11 cellular contexts compared by ENCODE assay signal in the genomic region with DNA sequence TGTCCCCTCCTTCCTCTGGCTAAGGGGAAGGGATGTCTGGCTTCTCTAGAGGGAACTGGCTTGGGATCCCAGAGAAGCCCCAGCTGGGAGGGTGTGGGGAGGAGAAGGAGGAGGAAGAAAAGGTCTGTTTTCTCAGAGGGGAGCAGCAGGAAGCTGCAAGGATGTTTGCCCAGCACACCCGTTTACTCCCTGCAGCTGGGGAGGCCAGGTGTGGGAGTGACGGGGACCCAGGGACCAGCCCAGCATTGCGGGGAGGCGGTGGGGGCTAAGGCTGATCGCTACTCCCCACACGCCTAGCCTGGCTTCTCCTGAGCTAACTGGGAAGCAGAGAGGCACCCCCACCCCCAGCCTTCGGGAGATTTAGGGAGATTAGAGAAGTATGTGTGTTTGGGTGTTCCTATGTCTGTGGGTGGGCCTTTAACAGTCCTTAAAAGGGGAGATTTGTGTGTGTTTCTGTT. TPM values are rescaled to one million over a fixed set of nuclear protein-coding genes. Genes with fewer than 3 reads are reported as not detected.
A peak's percentile ranks its signal among the peaks of the same experiment; 100 is the strongest.
DNase-seq lines count a peak whose midpoint lies in the region; ATAC-seq and TF ChIP-seq lines count a peak whose summit lies in the region.
"Had no signal": no experiment of that assay in that cellular context is flagged by ENCODE, and none has a peak within 500 bp of the region (broad histone marks: within the 10 kb centered on the region; RNA-seq: fewer than 3 reads in every experiment).

No MANE protein-coding gene starts in this region.

- no peaks in the 10 kb centered on the region for H3K9me3 Mint-ChIP-seq in type B pancreatic cell
- no peaks in the 10 kb centered on the region for H3K9me3 Mint-ChIP-seq in activated T-helper 1 cell treated with anti-CD3 and anti-CD28 coated beads, Interleukin-12 subunit alpha, Interleukin-12 subunit beta, Interleukin-2, Interleukin-4 antibody, amounts not matched to agents 30 ng/mL and 10 ng/mL and 1 ng/mL, durations not matched to agents 14 hours and 24 hours and 36 hours
- H3K9me3 Mint-ChIP-seq: activated naive CD4-positive, alpha-beta T cell treated with anti-CD3 and anti-CD28 coated beads, Interleukin-2, amount 50 U/mL, for 24 hours had no signal

- no peak for ATAC-seq in Right ventricle myocardium inferior
- ATAC-seq in left colon, result peak; percentile 73
- ATAC-seq in GM18867 (IDR thresholded peaks at IDR 0.05; ENCODE audit: unreplicated experiment), result no peak
- ATAC-seq: activated CD4-positive, alpha-beta T cell treated with anti-CD3 and anti-CD28 coated beads for 36 hours had no signal

- no peaks in the 10 kb centered on the region for H3K27me3 ChIP-seq in cardiac muscle cell

- H3K4me3 ChIP-seq in cardiac muscle cell (no peak overlapping the region), astrocyte of the cerebellum (ENCODE audit: low read depth, low read length) (peak overlapping the region; percentile 96)

- no peaks in the 10 kb centered on the region for H3K9me3 ChIP-seq in cardiac muscle cell (ENCODE audit: low read depth)

- peak overlapping the region; percentile 3 for H3K4me3 Mint-ChIP-seq in type B pancreatic cell
- no peak overlapping the region for H3K4me3 Mint-ChIP-seq in activated T-helper 1 cell treated with anti-CD3 and anti-CD28 coated beads, Interleukin-12 subunit alpha, Interleukin-12 subunit beta, Interleukin-2, Interleukin-4 antibody, amounts not matched to agents 30 ng/mL and 10 ng/mL and 1 ng/mL, durations not matched to agents 14 hours and 24 hours and 36 hours
- H3K4me3 Mint-ChIP-seq: activated CD4-positive, alpha-beta T cell treated with anti-CD3 and anti-CD28 coated beads for 36 hours; activated naive CD4-positive, alpha-beta T cell treated with anti-CD3 and anti-CD28 coated beads, Interleukin-2, amount 50 U/mL, for 24 hours had no signal

- peak overlapping the region; percentile 49 for H3K27ac ChIP-seq in cardiac muscle cell

- DNase-seq in cardiac muscle cell (ENCODE audit: low read depth in 1 of 2, low spot score in 1 of 2) (peak in 1 of 2 donors; percentile 64), Right ventricle myocardium inferior (ENCODE audit: missing footprints) (no peak), astrocyte of the cerebellum (ENCODE audit: low read depth) (no peak), left colon (peak; percentile 80 to 86), type B pancreatic cell (ENCODE audit: extremely low spot score, unreplicated experiment) (no peak), SKM-1 treated with dmso at 0.1 percent for 144 hours (lab: John Stamatoyannopoulos, UW; ENCODE audit: unreplicated experiment) (no peak)
- DNase-seq in activated T-helper 1 cell treated with anti-CD3 and anti-CD28 coated beads, Interleukin-12 subunit alpha, Interleukin-12 subunit beta, Interleukin-2, Interleukin-4 antibody, amounts not matched to agents 30 ng/mL and 10 ng/mL and 1 ng/mL, durations not matched to agents 14 hours and 24 hours and 36 hours (ENCODE audit: low spot score), result no peak
- DNase-seq: activated CD4-positive, alpha-beta T cell treated with anti-CD3 and anti-CD28 coated beads for 36 hours; stimulated activated CD4-positive, alpha-beta T cell treated with anti-CD3 and anti-CD28 coated beads, Interleukin-1b, Interleukin-23, amount 100 ng/mL, for 48 hours had no signal

- no peaks in the 10 kb centered on the region for H3K36me3 Mint-ChIP-seq in type B pancreatic cell
- peaks cover 2% of the 10 kb centered on the region for H3K36me3 Mint-ChIP-seq in activated T-helper 1 cell treated with anti-CD3 and anti-CD28 coated beads, Interleukin-12 subunit alpha, Interleukin-12 subunit beta, Interleukin-2, Interleukin-4 antibody, amounts not matched to agents 30 ng/mL and 10 ng/mL and 1 ng/mL, durations not matched to agents 14 hours and 24 hours and 36 hours (ENCODE audit: low read depth)
- H3K36me3 Mint-ChIP-seq: activated naive CD4-positive, alpha-beta T cell treated with anti-CD3 and anti-CD28 coated beads, Interleukin-2, amount 50 U/mL, for 24 hours had no signal

- intact Hi-C loops in Right ventricle myocardium inferior (cut with DNase I), result no loop called here
- intact Hi-C loops in left colon (cut with DNase I, micrococcal nuclease), result no loop called here
- intact Hi-C loops in activated T-helper 1 cell treated with anti-CD3 and anti-CD28 coated beads, Interleukin-12 subunit alpha, Interleukin-12 subunit beta, Interleukin-2, Interleukin-4 antibody, amounts not matched to agents 30 ng/mL and 10 ng/mL and 1 ng/mL, durations not matched to agents 14 hours and 24 hours and 36 hours (cut with micrococcal nuclease), result no loop called here

- peaks cover 19% of the 10 kb centered on the region for H3K4me1 ChIP-seq in cardiac muscle cell (ENCODE audit: low read depth)

- H3K27me3 Mint-ChIP-seq in type B pancreatic cell, result peaks cover 35% of the 10 kb centered on the region
- peaks cover 51% of the 10 kb centered on the region for H3K27me3 Mint-ChIP-seq in activated T-helper 1 cell treated with anti-CD3 and anti-CD28 coated beads, Interleukin-12 subunit alpha, Interleukin-12 subunit beta, Interleukin-2, Interleukin-4 antibody, amounts not matched to agents 30 ng/mL and 10 ng/mL and 1 ng/mL, durations not matched to agents 14 hours and 24 hours and 36 hours (ENCODE audit: insufficient read depth)

- in situ Hi-C loops in astrocyte of the cerebellum (cut with HindIII; ENCODE audit: low sequenced_read_pairs), result no loop called here

- no peak overlapping the region for H3K27ac Mint-ChIP-seq in type B pancreatic cell
- no peak overlapping the region for H3K27ac Mint-ChIP-seq in activated T-helper 1 cell treated with anti-CD3 and anti-CD28 coated beads, Interleukin-12 subunit alpha, Interleukin-12 subunit beta, Interleukin-2, Interleukin-4 antibody, amounts not matched to agents 30 ng/mL and 10 ng/mL and 1 ng/mL, durations not matched to agents 14 hours and 24 hours and 36 hours
- H3K27ac Mint-ChIP-seq: activated CD4-positive, alpha-beta T cell treated with anti-CD3 and anti-CD28 coated beads for 36 hours; activated naive CD4-positive, alpha-beta T cell treated with anti-CD3 and anti-CD28 coated beads, Interleukin-2, amount 50 U/mL, for 24 hours had no signal

- H3K36me3 ChIP-seq in cardiac muscle cell, result no peaks in the 10 kb centered on the region

- peaks cover 37% of the 10 kb centered on the region for H3K4me1 Mint-ChIP-seq in type B pancreatic cell (ENCODE audit: unreplicated experiment)
- H3K4me1 Mint-ChIP-seq in activated T-helper 1 cell treated with anti-CD3 and anti-CD28 coated beads, Interleukin-12 subunit alpha, Interleukin-12 subunit beta, Interleukin-2, Interleukin-4 antibody, amounts not matched to agents 30 ng/mL and 10 ng/mL and 1 ng/mL, durations not matched to agents 14 hours and 24 hours and 36 hours (ENCODE audit: low read depth), result no peaks in the 10 kb centered on the region

- no peak for TF ChIP-seq CTCF in cardiac muscle cell (IDR thresholded peaks at IDR 0.05; ENCODE audit: low read depth, low read length)
- TF ChIP-seq CTCF in astrocyte of the cerebellum (IDR thresholded peaks at IDR 0.05; ENCODE audit: low read depth, low read length, missing control alignments), result no peak
- TF ChIP-seq CTCF in type B pancreatic cell (conservative IDR thresholded peaks at IDR 0.05), result no peak

RNA-seq across cellular contexts. Expression of gene CREB3L1, which starts 3.9 kb away (rescaled TPM):
- total RNA-seq in cardiac muscle cell, result 3.8 and 4.3 TPM in 2 replicates
- polyA plus RNA-seq in cardiac muscle cell, result 11.7 and 14.1 TPM in 2 replicates
- 64.1 TPM for total RNA-seq in Right ventricle myocardium inferior
- total RNA-seq in left colon, result 100 to 1,000 TPM; 118 to 200 TPM
- 9.8 and 20.8 TPM in 2 replicates for total RNA-seq in type B pancreatic cell (ENCODE audit: low replicate concordance)
- 0.15 and 0.39 TPM in 2 replicates for total RNA-seq in activated T-helper 1 cell treated with anti-CD3 and anti-CD28 coated beads, Interleukin-12 subunit alpha, Interleukin-12 subunit beta, Interleukin-2, Interleukin-4 antibody, amounts not matched to agents 30 ng/mL and 10 ng/mL and 1 ng/mL, durations not matched to agents 14 hours and 24 hours and 36 hours

Comparison
In these comparisons a context has a peak if more than half of its experiments do, and no peak if none do; other contexts are left out.
1. DNase-seq: peak in left colon (2 of 2); none in Right ventricle myocardium inferior (single experiment), astrocyte of the cerebellum (single experiment), type B pancreatic cell (single experiment), SKM-1 treated with dmso at 0.1 percent for 144 hours (single experiment) and activated T-helper 1 cell treated with anti-CD3 and anti-CD28 coated beads, Interleukin-12 subunit alpha, Interleukin-12 subunit beta, Interleukin-2, Interleukin-4 antibody, amounts not matched to agents 30 ng/mL and 10 ng/mL and 1 ng/mL, durations not matched to agents 14 hours and 24 hours and 36 hours (single experiment).